13 cellular contexts compared by ENCODE assay signal in the genomic region with DNA sequence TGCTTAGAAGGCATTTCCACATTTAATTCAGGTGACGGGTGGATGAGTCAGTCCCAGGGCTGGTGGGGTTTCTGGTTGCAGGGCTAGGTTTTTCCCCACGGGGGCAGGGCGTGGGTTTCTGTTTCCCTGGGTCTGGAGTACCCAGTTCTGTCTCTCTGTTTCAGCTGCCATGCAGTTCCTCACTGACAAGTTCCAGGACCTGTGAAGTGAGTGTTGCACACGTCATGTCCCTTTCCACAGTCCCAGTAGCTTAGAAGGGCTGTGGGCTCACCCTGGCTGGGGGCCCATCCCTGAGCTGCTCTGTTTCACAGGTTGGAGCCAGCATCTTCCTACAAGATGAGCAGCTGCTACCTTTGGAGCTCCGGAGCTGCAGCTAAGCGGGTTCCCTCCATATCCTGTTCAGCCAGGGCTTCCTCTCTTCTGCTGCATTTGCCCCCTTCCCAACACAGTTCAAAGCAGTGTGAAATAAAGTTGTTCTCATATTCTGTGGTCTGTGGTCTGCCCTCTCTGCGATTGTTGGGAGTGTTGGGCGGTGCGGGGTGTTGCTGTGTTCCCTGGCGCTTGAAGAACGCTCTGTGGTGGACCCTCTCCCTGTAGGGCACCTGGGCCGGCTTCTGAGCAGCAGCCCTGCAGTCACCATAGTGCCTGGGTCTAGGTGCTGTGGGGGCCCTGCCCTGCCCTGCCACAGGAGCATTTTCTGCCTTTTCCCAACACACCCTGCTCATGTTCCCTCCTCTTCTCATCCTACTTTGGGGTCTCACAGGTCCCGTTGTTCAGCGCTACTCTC. TPM values are rescaled to one million over a fixed set of nuclear protein-coding genes. Genes with fewer than 3 reads are reported as not detected.
DNase-seq lines count a peak whose midpoint lies in the region; ATAC-seq and TF ChIP-seq lines count a peak whose summit lies in the region.
"Had no signal": no experiment of that assay in that cellular context is flagged by ENCODE, and none has a peak within 500 bp of the region (broad histone marks: within the 10 kb centered on the region; RNA-seq: fewer than 3 reads in every experiment).

No MANE protein-coding gene starts in this region.

- CTCF ChIA-PET in T-cell (lab: Charles Lee) = interaction anchor here in 1 of 2 donors (1.3 kb wide), 1 partner anchor 188 kb away, joined by 5 read pairs; no protein-coding TSS in a partner anchor

- in situ Hi-C loops in GM13976 (cut with MboI; ENCODE audit: low sequenced_read_pairs, unreplicated experiment) = loop anchor here (25.0 kb wide), 1 partner anchor 191 kb away; no protein-coding TSS in a partner anchor

- peak; percentile 24 for DNase-seq in GM13976 (ENCODE audit: low spot score)
- peak in 2 of 34 experiments; percentile 12 to 15 for DNase-seq in T-cell
- peak; percentile 25 for DNase-seq in activated naive CD8-positive, alpha-beta T cell treated with anti-CD3 and anti-CD28 coated beads, Interleukin-2, amount 50 U/mL, for 16 hours (ENCODE audit: low read depth, low spot score)
- DNase-seq in stimulated activated CD4-positive, alpha-beta T cell treated with anti-CD3 and anti-CD28 coated beads, Interleukin-2, amount 100 ng/mL, for 48 hours = peak; percentile 46
- DNase-seq in HUDEP-2 (lab: John Stamatoyannopoulos, UW; ENCODE audit: unreplicated experiment in 76 of 76) = no peak
- no peak for DNase-seq in pons (ENCODE audit: low spot score)
- DNase-seq: GDM1, immature natural killer cell, Kasumi-1 had no signal

- no peak overlapping the region for H3K27ac Mint-ChIP-seq in T-cell
- H3K27ac Mint-ChIP-seq: stimulated activated naive CD8-positive, alpha-beta T cell treated with anti-CD3 and anti-CD28 coated beads, Interleukin-15, Interleukin-2, amounts not matched to agents 100 ng/mL and 50 ng/mL, for 24 hours had no signal

- peak overlapping the region in 1 of 3 donors; percentile 45 for H3K4me3 Mint-ChIP-seq in T-cell
- H3K4me3 Mint-ChIP-seq: stimulated activated naive CD8-positive, alpha-beta T cell treated with anti-CD3 and anti-CD28 coated beads, Interleukin-15, Interleukin-2, amounts not matched to agents 100 ng/mL and 50 ng/mL, for 24 hours had no signal

- H3K27me3 Mint-ChIP-seq in T-cell = no peaks in the 10 kb centered on the region

- no peaks in the 10 kb centered on the region for H3K36me3 Mint-ChIP-seq in T-cell
- H3K36me3 Mint-ChIP-seq: immature natural killer cell had no signal

- peaks cover 20 to 21% (median 21%) of the 10 kb centered on the region in 3 donors for H3K4me1 Mint-ChIP-seq in T-cell

- ATAC-seq in T-cell (replicated peaks in 1 of 4) (peak in 3 of 4 experiments; percentile 37 to 45 (median 43)), HG03460 (IDR thresholded peaks at IDR 0.05; ENCODE audit: unreplicated experiment) (no peak), esophagus mucosa (no peak)

- no peaks in the 10 kb centered on the region for H3K9me3 Mint-ChIP-seq in T-cell
- H3K9me3 Mint-ChIP-seq: immature natural killer cell; stimulated activated naive CD8-positive, alpha-beta T cell treated with anti-CD3 and anti-CD28 coated beads, Interleukin-15, Interleukin-2, amounts not matched to agents 100 ng/mL and 50 ng/mL, for 24 hours had no signal

- POLR2A ChIA-PET in T-cell (lab: Charles Lee) = no interaction called here

- TF ChIP-seq CTCF in GM13976 (IDR thresholded peaks at IDR 0.05; ENCODE audit: borderline replicate concordance, control extremely low read depth, extremely low read depth, insufficient read depth, missing control alignments) = no peak

RNA-seq across cellular contexts. Expression of a gene that starts 46.8 kb away (rescaled TPM):
- total RNA-seq in T-cell (not detected), esophagus mucosa (0.40 TPM)
- total RNA-seq: right cardiac atrium had no signal

RNA-seq across cellular contexts. Expression of a gene that starts 52.9 kb away (rescaled TPM):
- 10 to 100 TPM; 12.5 to 41.5 (median 17.6) TPM for total RNA-seq in T-cell
- not detected for total RNA-seq in esophagus mucosa

Comparison
In these comparisons a context has a peak if more than half of its experiments do, and no peak if none do; other contexts are left out.
1. DNase-seq: peak in GM13976 (single experiment), activated naive CD8-positive, alpha-beta T cell treated with anti-CD3 and anti-CD28 coated beads, Interleukin-2, amount 50 U/mL, for 16 hours (single experiment) and stimulated activated CD4-positive, alpha-beta T cell treated with anti-CD3 and anti-CD28 coated beads, Interleukin-2, amount 100 ng/mL, for 48 hours (2 of 2); none in HUDEP-2 (0 of 76) and pons (single experiment).
2. ATAC-seq: peak in T-cell (3 of 4); none in HG03460 (single experiment) and esophagus mucosa (single experiment).
3. RNA of a gene that starts 52.9 kb away (total RNA-seq): 12.5 to 41.5 TPM in T-cell; not detected in esophagus mucosa (single experiment); every median in the first group is over 10 times any median in the second.